Comparison of ENCODE assay signal across 19 cellular contexts in genomic region chr11:37402663-37403062, GRCh38.
DNase-seq lines count a peak whose midpoint lies in the region; ATAC-seq, FAIRE-seq and TF ChIP-seq lines count a peak whose summit lies in the region.
"Had no signal": no experiment of that assay in that cellular context is flagged by ENCODE, and none has a peak within 500 bp of the region (broad histone marks: within the 10 kb centered on the region; RNA-seq: fewer than 3 reads in every experiment).

No MANE protein-coding gene starts in this region.

- no CpG with 5 or more reads among the region's 1 CpG for WGBS in IMR-90 (ENCODE audit: extremely low coverage in 2 of 2, insufficient read length in 1 of 2), 2 experiments

- H3K9me3 ChIP-seq in IMR-90 (ENCODE audit: control insufficient read depth, insufficient read depth, low read length) = no peaks in the 10 kb centered on the region

- TF ChIP-seq POLR2A in H54 (IDR thresholded peaks at IDR 0.05; ENCODE audit: low read depth, low read length) (no peak), IMR-90 (IDR thresholded peaks at IDR 0.05; ENCODE audit: low read depth, low read length) (no peak)

- no peak overlapping the region for H2BK15ac ChIP-seq in IMR-90 (ENCODE audit: low read depth, low read length)

- no peak overlapping the region for H3K14ac ChIP-seq in IMR-90 (replicated peaks; ENCODE audit: low read depth, low read length)

- DNase-seq in H54 (ENCODE audit: insufficient read length, low spot score) (no peak), IMR-90 (no peak), left lobe of liver (ENCODE audit: low spot score) (peak; percentile 55), foreskin keratinocyte (no peak), occipital lobe (lab: John Stamatoyannopoulos, UW) (no peak), cardiac septum (ENCODE audit: low spot score) (no peak)
- DNase-seq: C1 segment of cervical spinal cord; Calu3; CD4-positive, alpha-beta memory T cell; COR-L47; DMS79; EL; GDM1; GM23248; H9 had no signal

- ATAC-seq in IMR-90 (ENCODE audit: low read depth) (no peak), left lobe of liver (peak; percentile 96), foreskin keratinocyte (no peak)
- ATAC-seq: GM12878, HCT116 had no signal

- intact Hi-C loops in IMR-90 (cut with micrococcal nuclease) (no loop called here), cardiac septum (cut with DNase I) (no loop called here)

- no peak overlapping the region for H2BK5ac ChIP-seq in IMR-90 (ENCODE audit: low read depth, low read length, poor library complexity, severe bottlenecking)

- dilution Hi-C loops in IMR-90 (cut with HindIII; ENCODE audit: low sequenced_read_pairs, unreplicated experiment) = no loop called here

- H4K8ac ChIP-seq in IMR-90 (ENCODE audit: low read depth in 2 of 2, low read length in 2 of 2) = no peak overlapping the region

- TF ChIP-seq CTCF in IMR-90 (conservative IDR thresholded peaks at IDR 0.05; ENCODE audit: low read depth, low read length) (no peak), foreskin keratinocyte (conservative IDR thresholded peaks at IDR 0.05) (no peak)

- H3K4me1 ChIP-seq in IMR-90 (ENCODE audit: control insufficient read depth, insufficient read depth, low read length) (no peaks in the 10 kb centered on the region), foreskin keratinocyte (no peaks in the 10 kb centered on the region)

- H4K5ac ChIP-seq in IMR-90 (ENCODE audit: low read depth, low read length) = no peak overlapping the region

- no peak overlapping the region for H2AK9ac ChIP-seq in IMR-90 (replicated peaks; ENCODE audit: low read depth, low read length, poor library complexity)

- H2BK20ac ChIP-seq in IMR-90 (ENCODE audit: low read depth, low read length) = no peak overlapping the region

- FAIRE-seq in H54 (lab: Jason Lieb, UNC) = peak; percentile 6
- FAIRE-seq: GM12878, GM19239, H1 had no signal

- no peak overlapping the region for H3K18ac ChIP-seq in IMR-90 (ENCODE audit: low read depth, low read length)

- H3K9ac ChIP-seq in IMR-90 (ENCODE audit: low read depth, low read length) = no peak overlapping the region
- H3K9ac ChIP-seq: GM23248 had no signal

- no peak overlapping the region for H2AFZ ChIP-seq in IMR-90 (replicated peaks; ENCODE audit: low read length, poor library complexity)
- H2AFZ ChIP-seq: GM23248 had no signal

- H3K27me3 ChIP-seq in IMR-90 (ENCODE audit: control insufficient read depth, insufficient read depth, low read length) (no peaks in the 10 kb centered on the region), foreskin keratinocyte (no peaks in the 10 kb centered on the region)

- H3K27ac ChIP-seq in IMR-90 (ENCODE audit: insufficient read depth, low read length) (no peak overlapping the region), foreskin keratinocyte (no peak overlapping the region)
- H3K27ac ChIP-seq: GM23248 had no signal

- no peaks in the 10 kb centered on the region for H4K20me1 ChIP-seq in IMR-90 (ENCODE audit: insufficient read depth, low read length)

- POLR2A ChIA-PET in IMR-90 (lab: Charles Lee; ENCODE audit: unreplicated experiment) = no interaction called here

- H2BK120ac ChIP-seq in IMR-90 (ENCODE audit: low read depth, low read length) = no peak overlapping the region

- no peak overlapping the region for H2AK5ac ChIP-seq in IMR-90 (ENCODE audit: low read depth, low read length)

- in situ Hi-C loops in IMR-90 (cut with MboI; ENCODE audit: low sequenced_read_pairs) = no loop called here

- no peak overlapping the region for H3K23ac ChIP-seq in IMR-90 (ENCODE audit: low read depth, low read length)

- H3K4ac ChIP-seq in IMR-90 (ENCODE audit: low read depth, low read length) = no peak overlapping the region

- no peak overlapping the region for H4K91ac ChIP-seq in IMR-90 (ENCODE audit: insufficient read depth, low read depth, low read length)

- CTCF ChIA-PET in IMR-90 (lab: Yijun Ruan, JAX) = no interaction called here

- H3K56ac ChIP-seq in IMR-90 (ENCODE audit: extremely low read depth, insufficient read depth, low read length) = no peak overlapping the region

- no peak overlapping the region for H3K4me2 ChIP-seq in IMR-90 (ENCODE audit: low read depth, low read length)

- no peak for TF ChIP-seq RAD21 in IMR-90 (IDR thresholded peaks at IDR 0.05; ENCODE audit: low read length)

- no peak overlapping the region for H3K4me3 ChIP-seq in IMR-90 (ENCODE audit: insufficient read depth, low read depth, low read length)
- H3K4me3 ChIP-seq: GM12878, GM23248 had no signal

- no TSS peak for BruUV-seq in IMR-90 (replicated peaks; lab: Mats Ljungman, UMichigan)

- H3K79me1 ChIP-seq in IMR-90 (ENCODE audit: low read depth in 1 of 2, low read length in 2 of 2) = no peaks in the 10 kb centered on the region

- no peaks in the 10 kb centered on the region for H3K36me3 ChIP-seq in IMR-90 (ENCODE audit: control insufficient read depth, insufficient read depth, low read length)

- H3K9me1 ChIP-seq in IMR-90 (ENCODE audit: insufficient read depth, low read length) = no peaks in the 10 kb centered on the region

TF ChIP-seq in IMR-90, 13 proteins besides CTCF, POLR2A, EP300 and RAD21:
- no peak for TF ChIP-seq CHD1 (IDR thresholded peaks at IDR 0.05; ENCODE audit: low read depth, low read length)
- peak; percentile 71 for TF ChIP-seq MAFK (IDR thresholded peaks at IDR 0.05; ENCODE audit: low read depth, low read length)
